Comparison of ENCODE assay signal across 1 cellular context in genomic region chr7:100338083-100338696, GRCh38.
TF ChIP-seq lines count a peak whose summit lies in the region.

No MANE protein-coding gene starts in this region.

TF ChIP-seq in HEK293, 187 proteins besides CTCF, POLR2A, EP300 and RAD21:
- peak; percentile 45; the same call in 1 of the 2 replicates for TF ChIP-seq PRDM1 (tag by site-specific recombination; IDR thresholded peaks at IDR 0.05)
